ENCODE assay signal across 27 cellular contexts in the genomic region with DNA sequence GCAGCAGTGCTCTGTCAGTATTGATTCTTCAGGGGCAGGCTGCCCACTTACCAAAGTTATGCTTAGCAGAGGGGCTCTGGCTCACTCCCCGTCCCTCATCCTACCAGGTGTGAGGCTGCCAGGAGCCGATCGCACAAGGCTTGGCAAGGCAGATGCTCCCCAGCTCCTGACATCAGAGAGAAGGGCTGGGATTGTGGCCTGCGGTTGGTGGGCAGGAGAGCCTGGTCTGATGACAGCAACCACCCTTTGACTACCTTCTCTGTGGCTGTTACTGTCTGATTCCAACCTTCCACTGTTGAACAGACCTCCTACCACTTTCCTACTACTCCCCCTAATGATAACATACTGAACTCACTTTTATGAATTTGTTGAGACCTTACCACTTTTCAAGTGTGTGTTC. TPM values are rescaled to one million over a fixed set of nuclear protein-coding genes. Genes with fewer than 3 reads are reported as not detected.
DNase-seq lines count a peak whose midpoint lies in the region; ATAC-seq, FAIRE-seq and TF ChIP-seq lines count a peak whose summit lies in the region.
"Had no signal": no experiment of that assay in that cellular context is flagged by ENCODE, and none has a peak within 500 bp of the region (broad histone marks: within the 10 kb centered on the region; RNA-seq: fewer than 3 reads in every experiment).

No MANE protein-coding gene starts in this region.

- intact Hi-C loops in activated naive CD4-positive, alpha-beta T cell treated with anti-CD3 and anti-CD28 coated beads for 36 hours (cut with micrococcal nuclease), result no loop called here
- intact Hi-C loops in ovary (cut with DNase I), result loop anchor here in 2 of 4 donors (10.0 kb wide), 2 partner anchors 123 to 343 kb away; a partner anchor contains a TSS
- intact Hi-C loops in uterus (cut with DNase I; ENCODE audit: low total_unique reads), result no loop called here

- H3K9ac ChIP-seq in H1 (replicated peaks in 1 of 4; ENCODE audit: extremely low read depth in 1 of 4, low read depth in 3 of 4, low read length in 3 of 4), result no peak overlapping the region

- no peak overlapping the region for H2BK5ac ChIP-seq in H1 (ENCODE audit: low read depth, low read length)

- H3K14ac ChIP-seq in H1 (ENCODE audit: insufficient read length), result no peak overlapping the region

- no peak overlapping the region for H3K56ac ChIP-seq in H1 (replicated peaks; ENCODE audit: insufficient read length, low read depth, low read length)

- H3K23ac ChIP-seq in H1 (ENCODE audit: insufficient read length), result no peak overlapping the region

- H3K4me2 ChIP-seq in H1 (ENCODE audit: insufficient read depth in 1 of 2, low read depth in 2 of 2, low read length in 2 of 2), result no peak overlapping the region

- no peak for ATAC-seq in GM21737 (IDR thresholded peaks at IDR 0.05; ENCODE audit: unreplicated experiment)

- H3K23me2 ChIP-seq in H1 (ENCODE audit: low read depth, low read length), result peaks cover 2% of the 10 kb centered on the region; the same call in 1 of the 2 replicates

- H3K4me1 ChIP-seq in H1 (replicated peaks in 1 of 4; ENCODE audit: control insufficient read depth in 3 of 4, insufficient read depth in 4 of 4, low read length in 3 of 4) (peaks cover 0 to 10% (median 5%) of the 10 kb centered on the region in 4 experiments; a peak in 6 of 7 replicates), ovary (ENCODE audit: insufficient read depth) (peaks cover 13% of the 10 kb centered on the region), uterus (no peaks in the 10 kb centered on the region)

- TF ChIP-seq RAD21 in H1 (IDR thresholded peaks at IDR 0.05 in 1 of 2, conservative IDR thresholded peaks at IDR 0.05 in 1 of 2; ENCODE audit: low read depth in 2 of 2, low read length in 2 of 2), result no peak

- H3K4me3 Mint-ChIP-seq in activated naive CD4-positive, alpha-beta T cell treated with anti-CD3 and anti-CD28 coated beads, Interleukin-2, amount 50 U/mL, for 24 hours, result no peak overlapping the region
- H3K4me3 Mint-ChIP-seq in activated naive CD4-positive, alpha-beta T cell treated with anti-CD3 and anti-CD28 coated beads for 36 hours, result no peak overlapping the region
- H3K4me3 Mint-ChIP-seq: mesothelial cell of epicardium, type B pancreatic cell had no signal

- peaks cover 16% of the 10 kb centered on the region for H3K4me1 Mint-ChIP-seq in activated naive CD4-positive, alpha-beta T cell treated with anti-CD3 and anti-CD28 coated beads, Interleukin-2, amount 50 U/mL, for 24 hours
- H3K4me1 Mint-ChIP-seq in activated naive CD4-positive, alpha-beta T cell treated with anti-CD3 and anti-CD28 coated beads for 36 hours (ENCODE audit: low read depth), result peaks cover 13% of the 10 kb centered on the region

- WGBS in H1 (ENCODE audit: extremely low coverage in 1 of 2, insufficient coverage in 1 of 2, insufficient read length in 1 of 2, insufficient replicate concordance in 2 of 2, low coverage in 1 of 2, low lambda C conversion rate in 2 of 2, missing lambda C conversion rate in 1 of 2), 2 experiments, result 96% methylated on average over 4 of the region's 4 CpGs; no CpG with 5 or more reads in 1 of the 2 experiments
- 87 to 90% (median 88%) methylated on average over 4 of the region's 4 CpGs for WGBS in ovary, 3 donors

- H3K27ac Mint-ChIP-seq in activated naive CD4-positive, alpha-beta T cell treated with anti-CD3 and anti-CD28 coated beads, Interleukin-2, amount 50 U/mL, for 24 hours, result peak overlapping the region; percentile 42
- H3K27ac Mint-ChIP-seq in activated naive CD4-positive, alpha-beta T cell treated with anti-CD3 and anti-CD28 coated beads for 36 hours, result no peak overlapping the region
- H3K27ac Mint-ChIP-seq: mesothelial cell of epicardium, progenitor cell of endocrine pancreas had no signal

- H3K79me2 ChIP-seq in H1 (ENCODE audit: control insufficient read depth in 1 of 2, insufficient read depth in 2 of 2, low read length in 2 of 2), result no peaks in the 10 kb centered on the region

- TF ChIP-seq EP300 in H1 (IDR thresholded peaks at IDR 0.05; ENCODE audit: borderline replicate concordance in 1 of 2, low read depth in 2 of 2, low read length in 2 of 2) (no peak), ovary (IDR thresholded peaks at IDR 0.05) (no peak)

- H4K5ac ChIP-seq in H1 (ENCODE audit: insufficient read length, low read depth, low read length), result no peak overlapping the region

- no peak overlapping the region for H4K8ac ChIP-seq in H1 (ENCODE audit: extremely low read depth, insufficient read depth, low read length)

- H2BK12ac ChIP-seq in H1 (ENCODE audit: low read depth, low read length), result 0 out of 2 replicates have a peak overlapping the region, but pooled peaks have one; percentile 4

- peak overlapping the region; percentile 72 for H4K91ac ChIP-seq in H1 (replicated peaks; ENCODE audit: insufficient read length, low read length)

- no peaks in the 10 kb centered on the region for H3K36me3 Mint-ChIP-seq in activated naive CD4-positive, alpha-beta T cell treated with anti-CD3 and anti-CD28 coated beads, Interleukin-2, amount 50 U/mL, for 24 hours
- no peaks in the 10 kb centered on the region for H3K36me3 Mint-ChIP-seq in activated naive CD4-positive, alpha-beta T cell treated with anti-CD3 and anti-CD28 coated beads for 36 hours (ENCODE audit: low read depth)
- H3K36me3 Mint-ChIP-seq: naive thymus-derived CD4-positive, alpha-beta T cell; type B pancreatic cell had no signal

- no peaks in the 10 kb centered on the region for H3K27me3 Mint-ChIP-seq in activated naive CD4-positive, alpha-beta T cell treated with anti-CD3 and anti-CD28 coated beads, Interleukin-2, amount 50 U/mL, for 24 hours
- no peaks in the 10 kb centered on the region for H3K27me3 Mint-ChIP-seq in activated naive CD4-positive, alpha-beta T cell treated with anti-CD3 and anti-CD28 coated beads for 36 hours (ENCODE audit: low read depth)
- H3K27me3 Mint-ChIP-seq: central memory CD8-positive, alpha-beta T cell; naive thymus-derived CD4-positive, alpha-beta T cell; progenitor cell of endocrine pancreas; type B pancreatic cell had no signal

- CTCF ChIA-PET in activated naive CD4-positive, alpha-beta T cell treated with anti-CD3 and anti-CD28 coated beads for 36 hours (lab: Charles Lee), result interaction anchor here (1.1 to 2.6 kb wide), 13 partner anchors 11 to 352 kb away, joined by 3 to 19 read pairs (median 8); no protein-coding TSS in a partner anchor
- CTCF ChIA-PET in H1 (lab: Charles Lee; ENCODE audit: partially characterized antibody), result interaction anchor here (0.6 to 4.9 kb wide), 30 partner anchors 8 to 466 kb away, joined by 3 to 38 read pairs (median 4); a partner anchor contains a TSS

- DNase-seq in activated naive CD4-positive, alpha-beta T cell treated with anti-CD3 and anti-CD28 coated beads for 36 hours, result no peak
- no peak for DNase-seq in H1 (ENCODE audit: low read depth in 1 of 2, low spot score in 2 of 2)
- peak in 2 of 5 donors; percentile 18 to 22 for DNase-seq in ovary
- no peak for DNase-seq in uterus
- no peak for DNase-seq in brain microvascular endothelial cell
- DNase-seq in activated CD8-positive, alpha-beta memory T cell treated with anti-CD3 and anti-CD28 coated beads, Interleukin-2, amount 50 U/mL, for 48 hours, result no peak
- DNase-seq: activated CD4-positive, alpha-beta T cell treated with anti-CD3 and anti-CD28 coated beads for 4 hours; activated effector memory CD4-positive, alpha-beta T cell treated with anti-CD3 and anti-CD28 coated beads, Interleukin-2, amount 50 U/mL, for 16 hours; activated T-cell treated with anti-CD3 and anti-CD28 coated beads, Interleukin-2, amount 50 U/mL, for 1 hour; Calu3; GF-D8; GOT3; islet precursor cell; left lung; naive thymus-derived CD4-positive, alpha-beta T cell; NCI-H510A; stimulated activated CD4-positive, alpha-beta T cell treated with anti-CD3 and anti-CD28 coated beads, Interleukin-12 subunit alpha, Interleukin-12 subunit beta, amount 100 ng/mL, for 4 hours; stimulated activated CD4-positive, alpha-beta T cell treated with anti-CD3 and anti-CD28 coated beads, Interleukin-4, amount 100 ng/mL, for 1 hour; stomach; T-helper 9 cell had no signal

- no peak overlapping the region for H3K4me3 ChIP-seq in H1 (ENCODE audit: extremely low read depth in 1 of 4, insufficient read depth in 2 of 4, low read depth in 3 of 4, low read length in 4 of 4)
- no peak overlapping the region for H3K4me3 ChIP-seq in ovary
- H3K4me3 ChIP-seq in uterus, result no peak overlapping the region
- no peak overlapping the region for H3K4me3 ChIP-seq in brain microvascular endothelial cell (ENCODE audit: low read depth, low read length)
- H3K4me3 ChIP-seq: left lung, right lobe of liver, stomach had no signal

- H2BK15ac ChIP-seq in H1 (ENCODE audit: low read length), result no peak overlapping the region

- POLR2A ChIA-PET in H1 (lab: Charles Lee; ENCODE audit: partially characterized antibody), result interaction anchor here (0.7 to 2.7 kb wide), 7 partner anchors 11 to 42 kb away, joined by 3 to 11 read pairs (median 6); a partner anchor contains a TSS

- TF ChIP-seq CTCF in H1 (IDR thresholded peaks at IDR 0.05; ENCODE audit: control extremely low read depth in 1 of 3, insufficient read depth in 1 of 3, low read depth in 1 of 3, low read length in 3 of 3), result no peak
- no peak for TF ChIP-seq CTCF in ovary (IDR thresholded peaks at IDR 0.05)
- no peak for TF ChIP-seq CTCF in uterus (IDR thresholded peaks at IDR 0.05)
- TF ChIP-seq CTCF in brain microvascular endothelial cell (IDR thresholded peaks at IDR 0.05; ENCODE audit: low read depth, low read length, missing control alignments), result no peak

- H4K20me1 ChIP-seq in H1 (replicated peaks in 1 of 2; ENCODE audit: control insufficient read depth in 1 of 2, insufficient read depth in 2 of 2, low read length in 2 of 2), result no peaks in the 10 kb centered on the region

- H3K4ac ChIP-seq in H1 (replicated peaks; ENCODE audit: insufficient read length, low read depth, low read length), result no peak overlapping the region

- H3K79me1 ChIP-seq in H1 (ENCODE audit: low read depth, low read length), result peaks cover 3% of the 10 kb centered on the region; the same call in 1 of the 2 replicates

- in situ Hi-C loops in brain microvascular endothelial cell (cut with HindIII; ENCODE audit: low pct_ligation_motif_present, low sequenced_read_pairs), result no loop called here

- no peak overlapping the region for H2AFZ ChIP-seq in H1 (ENCODE audit: low read length)

- H2BK20ac ChIP-seq in H1 (ENCODE audit: low read length), result no peak overlapping the region

- H3K36me3 ChIP-seq in H1 (ENCODE audit: control insufficient read depth in 2 of 4, insufficient read depth in 4 of 4, low read length in 3 of 4) (no peaks in the 10 kb centered on the region), ovary (no peaks in the 10 kb centered on the region), uterus (no peaks in the 10 kb centered on the region), brain microvascular endothelial cell (replicated peaks) (no peaks in the 10 kb centered on the region)
- H3K36me3 ChIP-seq: left lung, right lobe of liver, stomach had no signal

- no peak overlapping the region for H2BK120ac ChIP-seq in H1 (replicated peaks; ENCODE audit: low read depth, low read length)

- H3K27ac ChIP-seq in H1 (ENCODE audit: low read depth, low read length) (no peak overlapping the region), ovary (peak overlapping the region; percentile 18 to 24), uterus (peak overlapping the region; percentile 7 to 91), brain microvascular endothelial cell (no peak overlapping the region)
- H3K27ac ChIP-seq: right lobe of liver had no signal

- no peak for FAIRE-seq in H1 (lab: Jason Lieb, UNC)

- H2AK5ac ChIP-seq in H1 (ENCODE audit: low read depth, low read length), result no peak overlapping the region

- no peak overlapping the region for H3K18ac ChIP-seq in H1 (ENCODE audit: extremely low read depth, low read length)

- TF ChIP-seq POLR2A in H1 (IDR thresholded peaks at IDR 0.05; ENCODE audit: control extremely low read depth in 1 of 2, low read depth in 2 of 2, low read length in 2 of 2), result no peak
- TF ChIP-seq POLR2A in ovary (IDR thresholded peaks at IDR 0.05), result no peak
- TF ChIP-seq POLR2A in uterus (IDR thresholded peaks at IDR 0.05), result no peak

- no peaks in the 10 kb centered on the region for H3K9me3 ChIP-seq in H1 (ENCODE audit: insufficient read depth in 2 of 2, low read depth in 1 of 2, low read length in 1 of 2)
- no peaks in the 10 kb centered on the region for H3K9me3 ChIP-seq in ovary
- no peaks in the 10 kb centered on the region for H3K9me3 ChIP-seq in uterus
- H3K9me3 ChIP-seq: left lung, right lobe of liver, stomach had no signal

- H3K27me3 ChIP-seq in H1 (replicated peaks in 1 of 4; ENCODE audit: control insufficient read depth in 3 of 4, extremely low read depth in 1 of 4, insufficient read depth in 3 of 4, low read length in 3 of 4) (no peaks in the 10 kb centered on the region), ovary (no peaks in the 10 kb centered on the region), uterus (no peaks in the 10 kb centered on the region), brain microvascular endothelial cell (replicated peaks) (no peaks in the 10 kb centered on the region)
- H3K27me3 ChIP-seq: left lung, right lobe of liver, stomach had no signal

- H3K9me3 Mint-ChIP-seq in activated naive CD4-positive, alpha-beta T cell treated with anti-CD3 and anti-CD28 coated beads, Interleukin-2, amount 50 U/mL, for 24 hours, result no peaks in the 10 kb centered on the region
- H3K9me3 Mint-ChIP-seq in activated naive CD4-positive, alpha-beta T cell treated with anti-CD3 and anti-CD28 coated beads for 36 hours, result no peaks in the 10 kb centered on the region
- H3K9me3 Mint-ChIP-seq: central memory CD8-positive, alpha-beta T cell; naive thymus-derived CD4-positive, alpha-beta T cell; type B pancreatic cell had no signal

RNA-seq across cellular contexts. Expression of a gene that starts 23.7 kb away (rescaled TPM):
- total RNA-seq in activated naive CD4-positive, alpha-beta T cell treated with anti-CD3 and anti-CD28 coated beads for 36 hours, result 10 to 100 TPM; 44.3 to 45.4 TPM
- total RNA-seq in H1 (2021; fragmentation: NEBNext Ultra II Directional; extraction: Animal tissue kit (Norgen Biotek cat#: 25700)), result 65.5 and 72.5 TPM in 2 replicates
- 14.7 and 18.0 TPM in 2 replicates for polyA plus RNA-seq in H1 (2011; rRNA removed)
- polyA plus RNA-seq in H1 (2011; cell fraction: cytosol; rRNA removed), result 26.3 TPM
- polyA plus RNA-seq in H1 (2011; cell fraction: nucleus; rRNA removed), result 39.8 TPM
- polyA plus RNA-seq in H1 (2012, experiment 1 of 2), result 38.0 to 52.6 TPM (median 50.8 TPM) in 4 replicates
- polyA plus RNA-seq in H1 (2012, experiment 2 of 2), result 6.7 TPM
- polyA plus RNA-seq in H1 (2013, experiment 1 of 2), result 32.3 TPM
- 29.9 TPM for polyA plus RNA-seq in H1 (2013, experiment 2 of 2)
- 53.7 and 61.6 TPM in 2 replicates for polyA minus RNA-seq in H1 (2011; rRNA and poly(A)+ RNA removed)
- polyA minus RNA-seq in H1 (2011; cell fraction: cytosol; rRNA and poly(A)+ RNA removed), result 44.9 TPM
- 101 TPM for polyA minus RNA-seq in H1 (2011; cell fraction: nucleus; rRNA and poly(A)+ RNA removed)
- 10 to 100 TPM; 50.4 to 66.5 (median 57.9) TPM for total RNA-seq in ovary
- polyA plus RNA-seq in ovary, result 10 to 100 TPM; 28.5 to 55.7 TPM
- 10 to 100 TPM; 45.9 to 76.9 (median 65.7) TPM for total RNA-seq in uterus

Comparison
In these comparisons a context has a peak if more than half of its experiments do, and no peak if none do; other contexts are left out.
1. H3K27ac ChIP-seq: peak in ovary (2 of 2) and uterus (2 of 2); none in H1 (single experiment) and brain microvascular endothelial cell (single experiment).